In the genomic region with DNA sequence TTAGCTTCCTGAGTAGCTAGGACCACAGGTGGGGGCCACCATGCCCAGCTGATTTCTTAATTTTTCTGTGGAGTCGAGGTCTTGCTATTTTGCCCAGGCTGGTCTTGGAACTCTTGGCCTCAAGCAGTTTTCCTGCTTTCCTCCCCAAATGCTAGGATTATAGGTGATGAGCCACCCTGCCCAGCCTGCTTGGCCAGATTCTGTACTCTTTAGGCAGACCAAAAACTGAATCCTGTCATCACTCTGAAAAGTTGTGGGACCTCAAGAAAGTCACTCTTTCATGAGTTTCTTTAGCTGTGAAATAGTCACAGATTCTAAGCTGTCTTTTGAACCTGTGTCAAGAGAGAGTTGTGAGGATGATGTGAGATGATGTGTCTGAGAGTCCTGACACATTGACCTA, we compare ENCODE assay signal across 6 cellular contexts.
"Had no signal": no experiment of that assay in that cellular context is flagged by ENCODE, and none has a peak within 500 bp of the region (broad histone marks: within the 10 kb centered on the region; RNA-seq: fewer than 3 reads in every experiment).

No MANE protein-coding gene starts in this region.

- FAIRE-seq: G401.6, GM12878, GM12891, GM12892 had no signal

- H3K4me3 ChIP-seq: GM12878 had no signal

- DNase-seq: GDM1, GF-D8 had no signal
